10 cellular contexts compared by ENCODE assay signal in the genomic region with DNA sequence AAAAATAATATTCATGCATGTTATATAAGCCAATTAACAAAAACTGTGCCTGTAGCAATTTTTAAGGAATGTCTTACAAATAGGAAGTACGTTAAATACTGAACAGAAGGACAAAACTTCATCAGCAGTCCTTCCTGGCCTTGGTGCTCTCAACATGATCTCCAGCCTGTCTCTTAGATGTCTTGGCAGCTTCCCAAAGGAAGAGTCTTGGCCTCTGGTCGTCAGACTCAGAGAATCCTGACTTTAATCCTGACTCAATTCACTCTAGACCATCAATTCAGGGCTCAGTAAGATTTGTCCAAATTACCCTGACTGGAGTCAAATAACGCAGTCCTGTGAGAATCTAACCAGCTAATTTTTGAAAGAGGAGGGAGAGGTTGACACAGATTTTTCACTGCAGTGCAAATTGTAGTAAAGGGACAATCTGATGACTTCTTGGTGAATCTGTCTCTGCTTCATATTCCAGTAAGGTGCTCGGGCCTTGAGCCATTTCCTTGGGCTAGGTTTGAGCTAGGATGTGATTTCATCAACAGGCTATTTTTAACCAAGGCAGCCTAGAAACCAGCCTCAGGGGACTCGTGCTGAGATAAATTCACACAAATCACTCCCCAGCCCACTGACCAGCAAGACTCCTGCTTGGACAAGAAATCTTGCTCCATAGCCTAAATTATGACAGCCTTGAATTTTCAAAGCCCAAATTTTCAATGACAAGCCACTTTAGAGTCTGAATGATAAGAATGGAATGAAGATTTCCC.
DNase-seq lines count a peak whose midpoint lies in the region; ATAC-seq and TF ChIP-seq lines count a peak whose summit lies in the region.
"Had no signal": no experiment of that assay in that cellular context is flagged by ENCODE, and none has a peak within 500 bp of the region (broad histone marks: within the 10 kb centered on the region; RNA-seq: fewer than 3 reads in every experiment).

No MANE protein-coding gene starts in this region.

- DNase-seq in Daoy (ENCODE audit: low read depth) (peak; percentile 39), RWPE1 (ENCODE audit: low spot score) (peak; percentile 22), fibroblast of pulmonary artery (ENCODE audit: low read depth) (peak; percentile 83), osteocyte (ENCODE audit: extremely low spot score, unreplicated experiment) (peak; percentile 42), AG08396 (ENCODE audit: low spot score) (no peak), NCI-H1694 treated with DMSO at 0.1 percent for 48 hours (lab: John Stamatoyannopoulos, UW) (no peak)
- no peak for DNase-seq in activated naive CD4-positive, alpha-beta T cell treated with anti-CD3 and anti-CD28 coated beads, Interleukin-2, amount 50 U/mL, for 72 hours (ENCODE audit: low spot score in 2 of 2)
- DNase-seq: activated T-cell treated with anti-CD3 and anti-CD28 coated beads, Interleukin-2, amount 50 U/mL, for 72 hours; Calu3 had no signal

- no peaks in the 10 kb centered on the region for H3K36me3 Mint-ChIP-seq in osteocyte (ENCODE audit: unreplicated experiment)
- no peaks in the 10 kb centered on the region for H3K36me3 Mint-ChIP-seq in activated naive CD4-positive, alpha-beta T cell treated with anti-CD3 and anti-CD28 coated beads, Interleukin-2, amount 50 U/mL, for 72 hours

- POLR2A ChIA-PET in RWPE1 (lab: Yijun Ruan, JAX; ENCODE audit: low non-redundant PET) = no interaction called here

- TF ChIP-seq CTCF in RWPE1 (conservative IDR thresholded peaks at IDR 0.05; ENCODE audit: low read depth) (no peak), fibroblast of pulmonary artery (IDR thresholded peaks at IDR 0.05; ENCODE audit: low read length, missing control alignments) (no peak), osteocyte (IDR thresholded peaks at IDR 0.05) (no peak)

- no peak overlapping the region for H3K4me3 ChIP-seq in fibroblast of pulmonary artery (replicated peaks; ENCODE audit: low read depth, low read length)

- H3K27ac ChIP-seq in RWPE1 = no peak overlapping the region

- peak overlapping the region; percentile 43 for H3K27ac Mint-ChIP-seq in osteocyte (ENCODE audit: unreplicated experiment)
- no peak overlapping the region for H3K27ac Mint-ChIP-seq in activated naive CD4-positive, alpha-beta T cell treated with anti-CD3 and anti-CD28 coated beads, Interleukin-2, amount 50 U/mL, for 72 hours
- H3K27ac Mint-ChIP-seq: activated T-cell treated with anti-CD3 and anti-CD28 coated beads, Interleukin-2, amount 50 U/mL, for 72 hours had no signal

- H3K9me3 Mint-ChIP-seq in osteocyte (ENCODE audit: unreplicated experiment) = no peaks in the 10 kb centered on the region
- no peaks in the 10 kb centered on the region for H3K9me3 Mint-ChIP-seq in activated naive CD4-positive, alpha-beta T cell treated with anti-CD3 and anti-CD28 coated beads, Interleukin-2, amount 50 U/mL, for 72 hours
- H3K9me3 Mint-ChIP-seq: activated T-cell treated with anti-CD3 and anti-CD28 coated beads, Interleukin-2, amount 50 U/mL, for 72 hours had no signal

- no peaks in the 10 kb centered on the region for H3K27me3 Mint-ChIP-seq in osteocyte (ENCODE audit: unreplicated experiment)

- peaks cover 31% of the 10 kb centered on the region for H3K4me1 Mint-ChIP-seq in osteocyte (ENCODE audit: unreplicated experiment)

- no peak for ATAC-seq in activated naive CD4-positive, alpha-beta T cell treated with anti-CD3 and anti-CD28 coated beads, Interleukin-2, amount 50 U/mL, for 72 hours
- no peak for ATAC-seq in HG03175 (IDR thresholded peaks at IDR 0.05; ENCODE audit: unreplicated experiment)
- ATAC-seq: activated T-cell treated with anti-CD3 and anti-CD28 coated beads, Interleukin-2, amount 50 U/mL, for 72 hours had no signal

- no peak overlapping the region for H3K4me3 Mint-ChIP-seq in osteocyte (ENCODE audit: unreplicated experiment)
- H3K4me3 Mint-ChIP-seq: activated T-cell treated with anti-CD3 and anti-CD28 coated beads, Interleukin-2, amount 50 U/mL, for 72 hours had no signal

- CTCF ChIA-PET in RWPE1 (lab: Yijun Ruan, JAX) = interaction anchor here (0.8 kb wide), 1 partner anchor 19 kb away, joined by 3 read pairs; no protein-coding TSS in a partner anchor

Comparison
In these comparisons a context has a peak if more than half of its experiments do, and no peak if none do; other contexts are left out.
1. DNase-seq: peak in Daoy (single experiment), RWPE1 (single experiment), fibroblast of pulmonary artery (single experiment) and osteocyte (single experiment); none in AG08396 (single experiment), NCI-H1694 treated with DMSO at 0.1 percent for 48 hours (single experiment) and activated naive CD4-positive, alpha-beta T cell treated with anti-CD3 and anti-CD28 coated beads, Interleukin-2, amount 50 U/mL, for 72 hours (0 of 2).